ENCODE assay signal across 11 cellular contexts in genomic region chr3:147854542-147854941, GRCh38.
"Had no signal": no experiment of that assay in that cellular context is flagged by ENCODE, and none has a peak within 500 bp of the region (broad histone marks: within the 10 kb centered on the region; RNA-seq: fewer than 3 reads in every experiment).

No MANE protein-coding gene starts in this region.

- H3K27ac ChIP-seq: GM23248 had no signal

- H3K36me3 ChIP-seq: HAP-1 had no signal

- H3K9me3 ChIP-seq: HAP-1 had no signal

- H3K4me1 ChIP-seq: HAP-1 had no signal

- H3K9ac ChIP-seq: GM23248 had no signal

- H3K4me2 ChIP-seq: GM23338 had no signal

- DNase-seq: GM23248, GOT3, H7, H9, HCEC 1CT, HFFc6 had no signal

- FAIRE-seq: H1, H54 had no signal

- ATAC-seq: GM23338, HCT116 had no signal

- H3K4me3 ChIP-seq: GM23248, GM23338, HAP-1 had no signal

- H2AFZ ChIP-seq: GM23248, GM23338 had no signal
